12 cellular contexts compared by ENCODE assay signal in genomic region chr6:168133186-168133585, GRCh38. TPM values are rescaled to one million over a fixed set of nuclear protein-coding genes. Genes with fewer than 3 reads are reported as not detected.
DNase-seq lines count a peak whose midpoint lies in the region; ATAC-seq and TF ChIP-seq lines count a peak whose summit lies in the region.
"Had no signal": no experiment of that assay in that cellular context is flagged by ENCODE, and none has a peak within 500 bp of the region (broad histone marks: within the 10 kb centered on the region; RNA-seq: fewer than 3 reads in every experiment).

No MANE protein-coding gene starts in this region.

- no peaks in the 10 kb centered on the region for H3K27me3 ChIP-seq in Karpas-422 (ENCODE audit: low read length)

- no peaks in the 10 kb centered on the region for H3K9me3 ChIP-seq in Karpas-422 (ENCODE audit: low read length)

- H3K9me2 ChIP-seq in Karpas-422 (replicated peaks; ENCODE audit: insufficient read depth, low read length) = no peaks in the 10 kb centered on the region

- H3K79me2 ChIP-seq in Karpas-422 (ENCODE audit: low read length) = no peaks in the 10 kb centered on the region

- peak; percentile 12 for DNase-seq in activated CD8-positive, alpha-beta memory T cell treated with anti-CD3 and anti-CD28 coated beads, Interleukin-2, amount 10 ng/mL, durations not matched to agents 7 days and 5 days
- no peak for DNase-seq in activated CD8-positive, alpha-beta memory T cell treated with anti-CD3 and anti-CD28 coated beads, Interleukin-2, amount 50 U/mL, for 48 hours
- peak; percentile 66 for DNase-seq in fibroblast of pulmonary artery (ENCODE audit: low read depth)
- peak; percentile 10 for DNase-seq in mucosa of gallbladder (ENCODE audit: low spot score)
- DNase-seq in ureter (ENCODE audit: low spot score) = peak; percentile 45
- DNase-seq in cortex of kidney (lab: John Stamatoyannopoulos, UW) = no peak
- no peak for DNase-seq in Karpas-422
- no peak for DNase-seq in NCI-H748 treated with DMSO at 0.1 percent for 48 hours (lab: John Stamatoyannopoulos, UW)
- DNase-seq: activated CD4-positive, alpha-beta T cell treated with anti-CD3 and anti-CD28 coated beads, Interleukin-2, amount 10 ng/mL, durations not matched to agents 24 days and 14 days had no signal

- H3K36me3 ChIP-seq in Karpas-422 (ENCODE audit: insufficient read depth, low read length) = no peaks in the 10 kb centered on the region

- no peaks in the 10 kb centered on the region for H4K20me1 ChIP-seq in Karpas-422 (ENCODE audit: insufficient read depth, low read depth, low read length)

- no peaks in the 10 kb centered on the region for H3K36me3 Mint-ChIP-seq in activated CD8-positive, alpha-beta memory T cell treated with anti-CD3 and anti-CD28 coated beads, Interleukin-2, amount 10 ng/mL, durations not matched to agents 7 days and 5 days

- H3K4me3 Mint-ChIP-seq in activated CD8-positive, alpha-beta memory T cell treated with anti-CD3 and anti-CD28 coated beads, Interleukin-2, amount 10 ng/mL, durations not matched to agents 7 days and 5 days = no peak overlapping the region
- H3K4me3 Mint-ChIP-seq: activated CD4-positive, alpha-beta T cell treated with anti-CD3 and anti-CD28 coated beads, Interleukin-2, amount 10 ng/mL, durations not matched to agents 24 days and 14 days; central memory CD8-positive, alpha-beta T cell had no signal

- H2AFZ ChIP-seq in Karpas-422 (ENCODE audit: low read length) = no peak overlapping the region

- no peaks in the 10 kb centered on the region for H3K4me1 ChIP-seq in Karpas-422 (ENCODE audit: low read length)

- H3K27ac Mint-ChIP-seq in activated CD8-positive, alpha-beta memory T cell treated with anti-CD3 and anti-CD28 coated beads, Interleukin-2, amount 10 ng/mL, durations not matched to agents 7 days and 5 days = no peak overlapping the region
- H3K27ac Mint-ChIP-seq: activated CD4-positive, alpha-beta T cell treated with anti-CD3 and anti-CD28 coated beads, Interleukin-2, amount 10 ng/mL, durations not matched to agents 24 days and 14 days had no signal

- no peaks in the 10 kb centered on the region for H3K9me3 Mint-ChIP-seq in activated CD8-positive, alpha-beta memory T cell treated with anti-CD3 and anti-CD28 coated beads, Interleukin-2, amount 10 ng/mL, durations not matched to agents 7 days and 5 days (ENCODE audit: low read depth)
- H3K9me3 Mint-ChIP-seq: activated CD4-positive, alpha-beta T cell treated with anti-CD3 and anti-CD28 coated beads, Interleukin-2, amount 10 ng/mL, durations not matched to agents 24 days and 14 days; central memory CD8-positive, alpha-beta T cell had no signal

- no peak overlapping the region for H3K27ac ChIP-seq in Karpas-422 (ENCODE audit: low read length)
- H3K27ac ChIP-seq: KMS-11, RWPE1 had no signal

- TF ChIP-seq CTCF in fibroblast of pulmonary artery (IDR thresholded peaks at IDR 0.05; ENCODE audit: low read length, missing control alignments) = no peak

- CTCF ChIA-PET in activated CD8-positive, alpha-beta memory T cell treated with anti-CD3 and anti-CD28 coated beads, Interleukin-2, amount 10 ng/mL, durations not matched to agents 7 days and 5 days (lab: Charles Lee) = no interaction called here

- no peak for ATAC-seq in activated CD8-positive, alpha-beta memory T cell treated with anti-CD3 and anti-CD28 coated beads, Interleukin-2, amount 10 ng/mL, durations not matched to agents 7 days and 5 days

- no peaks in the 10 kb centered on the region for H3K4me1 Mint-ChIP-seq in activated CD8-positive, alpha-beta memory T cell treated with anti-CD3 and anti-CD28 coated beads, Interleukin-2, amount 10 ng/mL, durations not matched to agents 7 days and 5 days
- H3K4me1 Mint-ChIP-seq: activated CD4-positive, alpha-beta T cell treated with anti-CD3 and anti-CD28 coated beads, Interleukin-2, amount 10 ng/mL, durations not matched to agents 24 days and 14 days; central memory CD8-positive, alpha-beta T cell had no signal

- no peak overlapping the region for H3K9ac ChIP-seq in Karpas-422 (ENCODE audit: low read length)
- H3K9ac ChIP-seq: KMS-11 had no signal

- H3K4me2 ChIP-seq in Karpas-422 (ENCODE audit: low read depth, low read length, poor library complexity, severe bottlenecking) = no peak overlapping the region
- H3K4me2 ChIP-seq: KMS-11 had no signal

- peaks cover 25% of the 10 kb centered on the region for H3K27me3 Mint-ChIP-seq in activated CD8-positive, alpha-beta memory T cell treated with anti-CD3 and anti-CD28 coated beads, Interleukin-2, amount 10 ng/mL, durations not matched to agents 7 days and 5 days

- H3K4me3 ChIP-seq in fibroblast of pulmonary artery (replicated peaks; ENCODE audit: low read depth, low read length) (no peak overlapping the region), Karpas-422 (ENCODE audit: low read length) (no peak overlapping the region)

RNA-seq across cellular contexts. Expression of gene FRMD1, which starts 54.2 kb away (rescaled TPM):
- not detected for total RNA-seq in activated CD8-positive, alpha-beta memory T cell treated with anti-CD3 and anti-CD28 coated beads, Interleukin-2, amount 10 ng/mL, durations not matched to agents 7 days and 5 days
- total RNA-seq in mucosa of gallbladder (not detected), ureter (0.52 TPM)
- not detected in 2 replicates for total RNA-seq in Karpas-422 (2014; rRNA removed; shearing (Covaris generic); ENCODE audit: low replicate concordance)
- total RNA-seq: activated CD4-positive, alpha-beta T cell treated with anti-CD3 and anti-CD28 coated beads, Interleukin-2, amount 10 ng/mL, durations not matched to agents 24 days and 14 days had no signal

Comparison
In these comparisons a context has a peak if more than half of its experiments do, and no peak if none do; other contexts are left out.
1. DNase-seq: peak in activated CD8-positive, alpha-beta memory T cell treated with anti-CD3 and anti-CD28 coated beads, Interleukin-2, amount 10 ng/mL, durations not matched to agents 7 days and 5 days (single experiment), fibroblast of pulmonary artery (single experiment), mucosa of gallbladder (single experiment) and ureter (single experiment); none in activated CD8-positive, alpha-beta memory T cell treated with anti-CD3 and anti-CD28 coated beads, Interleukin-2, amount 50 U/mL, for 48 hours (single experiment), cortex of kidney (single experiment), Karpas-422 (single experiment) and NCI-H748 treated with DMSO at 0.1 percent for 48 hours (single experiment).